ENCODE assay signal across 16 cellular contexts in the genomic region with DNA sequence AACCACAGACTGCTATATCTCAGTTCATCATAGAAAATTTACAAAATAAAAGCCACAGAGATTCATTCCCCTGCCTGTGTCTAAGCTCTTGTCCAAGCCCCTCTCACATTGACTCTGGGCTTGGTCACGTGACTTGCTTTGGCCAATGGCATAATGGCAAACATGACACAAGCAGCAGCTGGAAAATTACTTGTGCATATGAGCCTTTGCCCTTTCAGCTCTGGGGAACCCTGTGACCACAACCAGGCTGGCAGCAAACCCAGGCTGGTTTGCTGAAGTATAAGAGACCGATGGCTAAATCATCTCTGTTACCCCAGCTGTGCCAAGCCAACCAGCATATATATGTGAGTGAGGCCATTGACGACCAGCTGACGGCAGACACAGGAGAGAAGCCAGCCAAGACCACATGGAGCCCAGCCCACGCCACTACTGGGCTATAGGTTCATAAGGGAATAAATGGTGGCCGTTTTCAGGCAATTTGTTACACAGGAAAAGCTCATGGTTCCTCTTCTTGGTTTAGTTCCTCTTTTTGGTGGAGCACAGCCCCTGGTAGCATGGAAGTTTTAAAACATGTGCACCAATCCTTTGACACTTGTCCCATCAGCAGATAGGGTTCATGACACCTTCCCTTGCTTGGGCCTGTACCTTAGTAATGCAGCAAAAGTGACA. TPM values are rescaled to one million over a fixed set of nuclear protein-coding genes. Genes with fewer than 3 reads are reported as not detected.
DNase-seq lines count a peak whose midpoint lies in the region; ATAC-seq, FAIRE-seq and TF ChIP-seq lines count a peak whose summit lies in the region.
"Had no signal": no experiment of that assay in that cellular context is flagged by ENCODE, and none has a peak within 500 bp of the region (broad histone marks: within the 10 kb centered on the region; RNA-seq: fewer than 3 reads in every experiment).

No MANE protein-coding gene starts in this region.

- ATAC-seq in activated T-cell treated with anti-CD3 and anti-CD28 coated beads, Interleukin-2, amount 50 U/mL, for 72 hours (replicated peaks in 1 of 2): peak; percentile 44 to 51
- ATAC-seq in WTC11: no peak
- peak; percentile 87 to 91 for ATAC-seq in stimulated activated naive B cell treated with anti-CD40 and anti-IgM and Interleukin-4, amounts not matched to agents 10 μg/mL and 1 μg/mL and 100 μg/mL, for 72 hours (replicated peaks)
- no peak for ATAC-seq in HG03280 (IDR thresholded peaks at IDR 0.05; ENCODE audit: unreplicated experiment)
- ATAC-seq: HCT116 had no signal

- TF ChIP-seq EP300 in suprapubic skin (IDR thresholded peaks at IDR 0.05): no peak

- H3K4me1 Mint-ChIP-seq in activated T-cell treated with anti-CD3 and anti-CD28 coated beads, Interleukin-2, amount 50 U/mL, for 72 hours (ENCODE audit: low read depth): peaks cover 8% of the 10 kb centered on the region
- H3K4me1 Mint-ChIP-seq in WTC11: no peaks in the 10 kb centered on the region
- peaks cover 14 to 28% of the 10 kb centered on the region in 2 donors for H3K4me1 Mint-ChIP-seq in stimulated activated naive B cell treated with anti-CD40 and anti-IgM and Interleukin-4, amounts not matched to agents 10 μg/mL and 1 μg/mL and 100 μg/mL, for 72 hours
- H3K4me1 Mint-ChIP-seq: brain had no signal

- H3K27ac ChIP-seq in suprapubic skin: no peak overlapping the region
- H3K27ac ChIP-seq: tibial nerve had no signal

- peak; percentile 4 to 25 for DNase-seq in activated T-cell treated with anti-CD3 and anti-CD28 coated beads, Interleukin-2, amount 50 U/mL, for 72 hours
- DNase-seq in activated T-cell treated with anti-CD3 and anti-CD28 coated beads for 4 hours: no peak
- DNase-seq in NAMALWA (ENCODE audit: low spot score): peak; percentile 44
- no peak for DNase-seq in WTC11 (ENCODE audit: low spot score)
- peak; percentile 75 for DNase-seq in stimulated activated naive B cell treated with anti-CD40 and anti-IgM and Interleukin-4, amounts not matched to agents 10 μg/mL and 1 μg/mL and 100 μg/mL, for 72 hours
- no peak for DNase-seq in GM12892 (ENCODE audit: insufficient read length)
- no peak for DNase-seq in suprapubic skin (ENCODE audit: low spot score in 2 of 2)
- DNase-seq: hypothalamus, T-helper 1 cell had no signal

- TF ChIP-seq POLR2A in GM12892 (IDR thresholded peaks at IDR 0.05; ENCODE audit: low read depth, low read length) (no peak), suprapubic skin (IDR thresholded peaks at IDR 0.05) (no peak)

- no peak overlapping the region for H3K4me3 Mint-ChIP-seq in activated T-cell treated with anti-CD3 and anti-CD28 coated beads, Interleukin-2, amount 50 U/mL, for 72 hours
- no peak overlapping the region for H3K4me3 Mint-ChIP-seq in WTC11
- peak overlapping the region; percentile 16 to 37 for H3K4me3 Mint-ChIP-seq in stimulated activated naive B cell treated with anti-CD40 and anti-IgM and Interleukin-4, amounts not matched to agents 10 μg/mL and 1 μg/mL and 100 μg/mL, for 72 hours
- H3K4me3 Mint-ChIP-seq: brain had no signal

- WGBS in suprapubic skin: 74% methylated on average over 6 of the region's 6 CpGs

- peaks cover 5% of the 10 kb centered on the region for H3K27me3 ChIP-seq in suprapubic skin
- H3K27me3 ChIP-seq: tibial nerve had no signal

- H3K27me3 Mint-ChIP-seq in activated T-cell treated with anti-CD3 and anti-CD28 coated beads, Interleukin-2, amount 50 U/mL, for 72 hours (ENCODE audit: low read depth): peaks cover 9% of the 10 kb centered on the region
- no peaks in the 10 kb centered on the region; the same call in none of the 2 replicates for H3K27me3 Mint-ChIP-seq in WTC11 (ENCODE audit: low read depth)
- peaks cover 0 to 7% of the 10 kb centered on the region in 2 donors for H3K27me3 Mint-ChIP-seq in stimulated activated naive B cell treated with anti-CD40 and anti-IgM and Interleukin-4, amounts not matched to agents 10 μg/mL and 1 μg/mL and 100 μg/mL, for 72 hours

- H3K9me3 ChIP-seq in suprapubic skin: no peaks in the 10 kb centered on the region
- H3K9me3 ChIP-seq: tibial nerve had no signal

- CTCF ChIA-PET in WTC11 (lab: Charles Lee): no interaction called here

- no peaks in the 10 kb centered on the region for H3K36me3 Mint-ChIP-seq in activated T-cell treated with anti-CD3 and anti-CD28 coated beads, Interleukin-2, amount 50 U/mL, for 72 hours (ENCODE audit: insufficient read depth in 2 of 2)
- no peaks in the 10 kb centered on the region for H3K36me3 Mint-ChIP-seq in WTC11
- peaks cover 0 to 3% of the 10 kb centered on the region in 2 donors for H3K36me3 Mint-ChIP-seq in stimulated activated naive B cell treated with anti-CD40 and anti-IgM and Interleukin-4, amounts not matched to agents 10 μg/mL and 1 μg/mL and 100 μg/mL, for 72 hours
- H3K36me3 Mint-ChIP-seq: brain had no signal

- no peaks in the 10 kb centered on the region for H3K36me3 ChIP-seq in suprapubic skin

- no peak for FAIRE-seq in GM12892 (lab: Jason Lieb, UNC)
- FAIRE-seq: endothelial cell of umbilical vein had no signal

- POLR2A ChIA-PET in WTC11 (lab: Charles Lee): no interaction called here

- H3K27ac Mint-ChIP-seq in activated T-cell treated with anti-CD3 and anti-CD28 coated beads, Interleukin-2, amount 50 U/mL, for 72 hours: no peak overlapping the region
- H3K27ac Mint-ChIP-seq in WTC11: no peak overlapping the region
- H3K27ac Mint-ChIP-seq in stimulated activated naive B cell treated with anti-CD40 and anti-IgM and Interleukin-4, amounts not matched to agents 10 μg/mL and 1 μg/mL and 100 μg/mL, for 72 hours: peak overlapping the region; percentile 92
- H3K27ac Mint-ChIP-seq: brain had no signal

- H3K4me3 ChIP-seq in suprapubic skin: no peak overlapping the region
- H3K4me3 ChIP-seq: tibial nerve had no signal

- H3K9me3 Mint-ChIP-seq in activated T-cell treated with anti-CD3 and anti-CD28 coated beads, Interleukin-2, amount 50 U/mL, for 72 hours: no peaks in the 10 kb centered on the region
- H3K9me3 Mint-ChIP-seq in WTC11: peaks cover 4% of the 10 kb centered on the region; the same call in 1 of the 2 replicates
- H3K9me3 Mint-ChIP-seq in stimulated activated naive B cell treated with anti-CD40 and anti-IgM and Interleukin-4, amounts not matched to agents 10 μg/mL and 1 μg/mL and 100 μg/mL, for 72 hours: peaks cover 0 to 4% of the 10 kb centered on the region in 2 donors
- H3K9me3 Mint-ChIP-seq: brain had no signal

- no peaks in the 10 kb centered on the region for H3K4me1 ChIP-seq in suprapubic skin
- H3K4me1 ChIP-seq: tibial nerve had no signal

- TF ChIP-seq CTCF in WTC11 (IDR thresholded peaks at IDR 0.05) (no peak), suprapubic skin (IDR thresholded peaks at IDR 0.05) (no peak)

TF ChIP-seq in WTC11, 78 proteins besides CTCF, POLR2A, EP300 and RAD21:
- TF ChIP-seq NFE2L1 (CRISPR knock-in tag; IDR thresholded peaks at IDR 0.05) (no peak), TP53 (CRISPR knock-in tag; IDR thresholded peaks at IDR 0.05) (no peak), USF2 (CRISPR knock-in tag; IDR thresholded peaks at IDR 0.05) (peak; percentile 44; the same call in 1 of the 2 replicates), ATF3 (CRISPR knock-in tag; conservative IDR thresholded peaks at IDR 0.05) (no peak)

RNA-seq across cellular contexts. Expression of gene RSPO4, which starts 31.8 kb away (rescaled TPM):
- total RNA-seq in activated T-cell treated with anti-CD3 and anti-CD28 coated beads, Interleukin-2, amount 50 U/mL, for 72 hours: under 1 TPM in 1 of 2 donors, not detected in 1; 0.12 TPM
- total RNA-seq in WTC11 (2021): 4.5 to 9.0 TPM (median 8.5 TPM) in 3 replicates
- polyA plus RNA-seq in GM12892 (2012; ENCODE audit: missing spikeins): not detected
- under 1 TPM; 0.26 to 0.91 (median 0.67) TPM for total RNA-seq in suprapubic skin
- total RNA-seq: endothelial cell of umbilical vein, NCI-H460, pulmonary artery endothelial cell had no signal
- polyA plus RNA-seq: endothelial cell of umbilical vein had no signal

Comparison
In these comparisons a context has a peak if more than half of its experiments do, and no peak if none do; other contexts are left out.
1. DNase-seq: peak in activated T-cell treated with anti-CD3 and anti-CD28 coated beads, Interleukin-2, amount 50 U/mL, for 72 hours (2 of 2), NAMALWA (single experiment) and stimulated activated naive B cell treated with anti-CD40 and anti-IgM and Interleukin-4, amounts not matched to agents 10 μg/mL and 1 μg/mL and 100 μg/mL, for 72 hours (single experiment); none in activated T-cell treated with anti-CD3 and anti-CD28 coated beads for 4 hours (single experiment), WTC11 (single experiment), GM12892 (single experiment) and suprapubic skin (0 of 2).
2. ATAC-seq: peak in activated T-cell treated with anti-CD3 and anti-CD28 coated beads, Interleukin-2, amount 50 U/mL, for 72 hours (2 of 2) and stimulated activated naive B cell treated with anti-CD40 and anti-IgM and Interleukin-4, amounts not matched to agents 10 μg/mL and 1 μg/mL and 100 μg/mL, for 72 hours (2 of 2); none in WTC11 (single experiment) and HG03280 (single experiment).
3. H3K4me3 Mint-ChIP-seq: peak in stimulated activated naive B cell treated with anti-CD40 and anti-IgM and Interleukin-4, amounts not matched to agents 10 μg/mL and 1 μg/mL and 100 μg/mL, for 72 hours (2 of 2); none in activated T-cell treated with anti-CD3 and anti-CD28 coated beads, Interleukin-2, amount 50 U/mL, for 72 hours (0 of 2) and WTC11 (single experiment).